ENCODE assay signal across 9 cellular contexts in the genomic region with DNA sequence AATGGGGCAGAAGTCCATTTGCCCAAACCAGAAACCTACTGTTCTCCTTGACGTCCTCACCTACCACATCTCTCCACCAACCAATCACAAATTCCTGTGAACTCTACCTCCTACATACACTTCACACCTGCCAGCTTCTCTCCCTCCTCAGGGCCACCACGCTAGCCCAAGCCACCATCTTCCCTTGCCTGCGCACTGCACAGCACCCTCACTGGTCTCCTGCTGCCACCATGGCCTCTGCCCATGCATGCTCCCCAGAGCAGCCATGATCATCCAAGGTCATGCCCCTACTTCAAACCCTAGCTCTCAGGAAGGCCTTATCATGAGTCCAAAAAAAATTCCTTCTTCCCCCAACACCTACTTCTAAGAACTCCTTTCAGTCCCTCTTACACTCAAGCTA. TPM values are rescaled to one million over a fixed set of nuclear protein-coding genes. Genes with fewer than 3 reads are reported as not detected.
A peak's percentile ranks its signal among the peaks of the same experiment; 100 is the strongest.
DNase-seq lines count a peak whose midpoint lies in the region; TF ChIP-seq lines count a peak whose summit lies in the region.
"Had no signal": no experiment of that assay in that cellular context is flagged by ENCODE, and none has a peak within 500 bp of the region (broad histone marks: within the 10 kb centered on the region; RNA-seq: fewer than 3 reads in every experiment).

No MANE protein-coding gene starts in this region.

- H3K27ac ChIP-seq in BLaER1 (no peak overlapping the region), Karpas-422 (ENCODE audit: low read length) (no peak overlapping the region), coronary artery (no peak overlapping the region)

- H3K9ac ChIP-seq in BLaER1 (peak overlapping the region; percentile 21; the same call in 1 of the 2 replicates), Karpas-422 (ENCODE audit: low read length) (peak overlapping the region; percentile 37)

- no peaks in the 10 kb centered on the region for H3K79me2 ChIP-seq in Karpas-422 (ENCODE audit: low read length)

- H3K27me3 Mint-ChIP-seq in neural crest cell (ENCODE audit: low read depth), result peaks cover 46% of the 10 kb centered on the region

- H3K36me3 ChIP-seq in BLaER1 (no peaks in the 10 kb centered on the region), Karpas-422 (ENCODE audit: insufficient read depth, low read length) (no peaks in the 10 kb centered on the region)

- peaks cover 48% of the 10 kb centered on the region for H3K27me3 ChIP-seq in BLaER1
- no peaks in the 10 kb centered on the region for H3K27me3 ChIP-seq in Karpas-422 (ENCODE audit: low read length)

- no peak overlapping the region for H3K27ac Mint-ChIP-seq in neural crest cell (ENCODE audit: unreplicated experiment)

- no peaks in the 10 kb centered on the region for H3K9me3 Mint-ChIP-seq in neural crest cell

- TF ChIP-seq CTCF in coronary artery (IDR thresholded peaks at IDR 0.05) (no peak), neural crest cell (conservative IDR thresholded peaks at IDR 0.05) (no peak)

- H3K4me1 ChIP-seq in BLaER1 (peaks cover 17% of the 10 kb centered on the region), Karpas-422 (ENCODE audit: low read length) (peaks cover 12% of the 10 kb centered on the region)

- peak overlapping the region; percentile 99 for H3K4me2 ChIP-seq in BLaER1
- H3K4me2 ChIP-seq in Karpas-422 (ENCODE audit: low read depth, low read length, poor library complexity, severe bottlenecking), result peak overlapping the region; percentile 62

- H3K4me3 ChIP-seq in BLaER1 (no peak overlapping the region), Karpas-422 (ENCODE audit: low read length) (no peak overlapping the region), coronary artery (peak overlapping the region; percentile 81)

- H3K9me2 ChIP-seq in Karpas-422 (replicated peaks; ENCODE audit: insufficient read depth, low read length), result no peaks in the 10 kb centered on the region

- no peak for DNase-seq in Karpas-422
- DNase-seq in coronary artery (ENCODE audit: low spot score), result no peak
- no peak for DNase-seq in neural crest cell (ENCODE audit: low read depth, low spot score)
- no peak for DNase-seq in T-helper 9 cell
- DNase-seq in NCI-H2196 (lab: John Stamatoyannopoulos, UW; ENCODE audit: unreplicated experiment), result no peak
- DNase-seq in dedifferentiated amniotic fluid mesenchymal stem cell (ENCODE audit: extremely low spot score), result no peak
- DNase-seq in foreskin melanocyte, result no peak

- H2AFZ ChIP-seq in Karpas-422 (ENCODE audit: low read length), result no peak overlapping the region

- peaks cover 31% of the 10 kb centered on the region for H3K4me1 Mint-ChIP-seq in neural crest cell

- no peaks in the 10 kb centered on the region for H3K36me3 Mint-ChIP-seq in neural crest cell (ENCODE audit: low read depth)

- H3K4me3 Mint-ChIP-seq in neural crest cell, result peak overlapping the region; percentile 93

- H4K20me1 ChIP-seq in BLaER1 (peaks cover 36% of the 10 kb centered on the region), Karpas-422 (ENCODE audit: insufficient read depth, low read depth, low read length) (no peaks in the 10 kb centered on the region)

- H3K9me3 ChIP-seq in BLaER1 (no peaks in the 10 kb centered on the region), Karpas-422 (ENCODE audit: low read length) (no peaks in the 10 kb centered on the region)

RNA-seq across cellular contexts. Expression of a gene that starts 1.1 kb away (rescaled TPM):
- not detected in 2 replicates for total RNA-seq in Karpas-422 (2014; rRNA removed; shearing (Covaris generic); ENCODE audit: low replicate concordance)
- 9.7 and 13.4 TPM in 2 replicates for total RNA-seq in neural crest cell
- total RNA-seq: pulmonary artery endothelial cell had no signal

Comparison
In these comparisons a context has a peak if more than half of its experiments do, and no peak if none do; other contexts are left out.
1. RNA of a gene that starts 1.1 kb away (total RNA-seq): 9.7 to 13.4 TPM in neural crest cell; not detected in Karpas-422; every median in the first group is over 10 times any median in the second.